In the genomic region with DNA sequence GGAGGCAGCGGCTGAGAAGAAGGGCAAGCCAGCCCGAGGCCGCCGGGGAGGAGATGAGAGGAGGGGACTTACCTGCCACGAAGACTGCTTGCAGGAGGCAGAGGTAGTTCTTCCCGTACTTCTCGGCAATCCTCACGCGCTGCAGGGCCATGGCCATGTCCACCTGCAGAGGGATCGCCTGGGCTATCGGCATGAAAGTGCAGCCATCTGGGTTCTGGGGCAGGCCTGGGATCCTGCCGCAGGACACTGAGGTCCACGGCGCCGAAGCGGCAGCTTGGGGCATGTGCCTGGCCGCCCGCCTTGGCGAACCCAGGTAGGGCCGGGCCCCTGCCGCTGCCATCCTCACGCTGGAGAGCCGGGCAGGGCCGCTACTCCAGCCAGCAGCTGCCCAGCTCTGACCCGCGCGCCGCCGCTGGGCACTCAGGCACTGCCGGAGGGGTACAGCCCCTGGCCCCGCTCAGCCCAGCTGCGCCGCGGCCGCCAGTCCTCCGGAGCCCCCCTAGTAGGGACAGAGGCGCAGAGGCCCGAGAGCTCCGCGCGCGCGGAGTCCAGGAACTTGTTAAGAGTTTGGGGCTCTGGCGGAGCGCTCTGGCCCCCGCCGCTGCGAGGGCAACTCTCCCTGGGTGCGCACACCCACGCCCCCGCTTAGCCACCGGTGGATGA, we compare ENCODE assay signal across 11 cellular contexts. TPM values are rescaled to one million over a fixed set of nuclear protein-coding genes. Genes with fewer than 3 reads are reported as not detected.
DNase-seq lines count a peak whose midpoint lies in the region; ATAC-seq, FAIRE-seq and TF ChIP-seq lines count a peak whose summit lies in the region.
"Had no signal": no experiment of that assay in that cellular context is flagged by ENCODE, and none has a peak within 500 bp of the region (broad histone marks: within the 10 kb centered on the region; RNA-seq: fewer than 3 reads in every experiment).

No MANE protein-coding gene starts in this region.

- H3K27me3 ChIP-seq in body of pancreas (no peaks in the 10 kb centered on the region), suprapubic skin (peaks cover 6% of the 10 kb centered on the region)

- H3K4me3 Mint-ChIP-seq in T-helper 1 cell treated with Interleukin-12 subunit alpha and Interleukin-12 subunit beta and Interleukin-4 antibody, amounts not matched to agents 30 μg/mL and 1 μg/mL, for 36 hours = peak overlapping the region; percentile 62
- H3K4me3 Mint-ChIP-seq in activated CD4-positive, alpha-beta memory T cell treated with anti-CD3 and anti-CD28 coated beads for 36 hours = no peak overlapping the region

- H3K4me3 ChIP-seq in body of pancreas (peak overlapping the region in 1 of 2 donors; percentile 5), kidney (ENCODE audit: low read length in 2 of 2) (peak overlapping the region; percentile 52 to 55), suprapubic skin (peak overlapping the region; percentile 42), lower leg skin (ENCODE audit: low read depth, poor library complexity, severe bottlenecking) (no peak overlapping the region)
- H3K4me3 ChIP-seq: BLaER1 treated with 17β-estradiol and CSF1 and Interleukin-3, amounts not matched to agents 10 nM and 100 nM had no signal

- no peak for TF ChIP-seq CTCF in body of pancreas (IDR thresholded peaks at IDR 0.05)
- no peak for TF ChIP-seq CTCF in kidney (IDR thresholded peaks at IDR 0.05; ENCODE audit: borderline replicate concordance, extremely low read depth, insufficient read depth)
- no peak for TF ChIP-seq CTCF in suprapubic skin (IDR thresholded peaks at IDR 0.05)
- TF ChIP-seq CTCF in lower leg skin (IDR thresholded peaks at IDR 0.05) = no peak

- H3K9me3 Mint-ChIP-seq in T-helper 1 cell treated with Interleukin-12 subunit alpha and Interleukin-12 subunit beta and Interleukin-4 antibody, amounts not matched to agents 30 μg/mL and 1 μg/mL, for 36 hours = no peaks in the 10 kb centered on the region
- H3K9me3 Mint-ChIP-seq in activated CD4-positive, alpha-beta memory T cell treated with anti-CD3 and anti-CD28 coated beads for 36 hours = no peaks in the 10 kb centered on the region

- H3K4me1 ChIP-seq in body of pancreas (no peaks in the 10 kb centered on the region), kidney (ENCODE audit: control insufficient read depth in 1 of 2, insufficient read depth in 1 of 2, low read depth in 1 of 2, low read length in 2 of 2) (no peaks in the 10 kb centered on the region), suprapubic skin (peaks cover 13% of the 10 kb centered on the region)
- H3K4me1 ChIP-seq: BLaER1 treated with 17β-estradiol and CSF1 and Interleukin-3, amounts not matched to agents 10 nM and 100 nM had no signal

- POLR2A ChIA-PET in activated CD4-positive, alpha-beta memory T cell treated with anti-CD3 and anti-CD28 coated beads for 36 hours (lab: Charles Lee) = no interaction called here

- TF ChIP-seq POLR2A in body of pancreas (IDR thresholded peaks at IDR 0.05) = no peak
- TF ChIP-seq POLR2A in suprapubic skin (IDR thresholded peaks at IDR 0.05) = no peak
- no peak for TF ChIP-seq POLR2A in lower leg skin (IDR thresholded peaks at IDR 0.05)

- no peak for FAIRE-seq in kidney (lab: Jason Lieb, UNC)

- no peaks in the 10 kb centered on the region for H3K9me3 ChIP-seq in body of pancreas
- no peaks in the 10 kb centered on the region for H3K9me3 ChIP-seq in kidney (ENCODE audit: control insufficient read depth in 1 of 2, low read length in 2 of 2)
- H3K9me3 ChIP-seq in suprapubic skin = no peaks in the 10 kb centered on the region

- no peaks in the 10 kb centered on the region for H3K36me3 ChIP-seq in body of pancreas (replicated peaks in 1 of 2; ENCODE audit: insufficient read depth in 1 of 2, low read depth in 2 of 2)
- no peaks in the 10 kb centered on the region for H3K36me3 ChIP-seq in kidney (ENCODE audit: control insufficient read depth in 1 of 2, insufficient read depth in 2 of 2, low read length in 2 of 2)
- no peaks in the 10 kb centered on the region for H3K36me3 ChIP-seq in suprapubic skin
- H3K36me3 ChIP-seq: BLaER1 treated with 17β-estradiol and CSF1 and Interleukin-3, amounts not matched to agents 10 nM and 100 nM had no signal

- H3K27ac Mint-ChIP-seq in T-helper 1 cell treated with Interleukin-12 subunit alpha and Interleukin-12 subunit beta and Interleukin-4 antibody, amounts not matched to agents 30 μg/mL and 1 μg/mL, for 36 hours = no peak overlapping the region
- H3K27ac Mint-ChIP-seq in activated CD4-positive, alpha-beta memory T cell treated with anti-CD3 and anti-CD28 coated beads for 36 hours = no peak overlapping the region

- H3K27me3 Mint-ChIP-seq in T-helper 1 cell treated with Interleukin-12 subunit alpha and Interleukin-12 subunit beta and Interleukin-4 antibody, amounts not matched to agents 30 μg/mL and 1 μg/mL, for 36 hours (ENCODE audit: low read depth) = peaks cover 33% of the 10 kb centered on the region
- peaks cover 7% of the 10 kb centered on the region for H3K27me3 Mint-ChIP-seq in activated CD4-positive, alpha-beta memory T cell treated with anti-CD3 and anti-CD28 coated beads for 36 hours

- no peak for TF ChIP-seq EP300 in suprapubic skin (IDR thresholded peaks at IDR 0.05)

- intact Hi-C loops in body of pancreas (cut with DNase I) (no loop called here), kidney (cut with DNase I) (no loop called here), lower leg skin (cut with DNase I; ENCODE audit: low total_unique reads) (no loop called here)
- intact Hi-C loops in activated CD4-positive, alpha-beta memory T cell treated with anti-CD3 and anti-CD28 coated beads for 36 hours (cut with micrococcal nuclease) = no loop called here

- no peaks in the 10 kb centered on the region for H3K36me3 Mint-ChIP-seq in T-helper 1 cell treated with Interleukin-12 subunit alpha and Interleukin-12 subunit beta and Interleukin-4 antibody, amounts not matched to agents 30 μg/mL and 1 μg/mL, for 36 hours (ENCODE audit: low read depth)
- H3K36me3 Mint-ChIP-seq in activated CD4-positive, alpha-beta memory T cell treated with anti-CD3 and anti-CD28 coated beads for 36 hours = no peaks in the 10 kb centered on the region

- H3K27ac ChIP-seq in body of pancreas = no peak overlapping the region
- H3K27ac ChIP-seq in kidney (ENCODE audit: low read depth in 2 of 2, low read length in 2 of 2) = no peak overlapping the region
- H3K27ac ChIP-seq in suprapubic skin = no peak overlapping the region
- H3K27ac ChIP-seq: BLaER1 treated with 17β-estradiol and CSF1 and Interleukin-3, amounts not matched to agents 10 nM and 100 nM had no signal

- ATAC-seq in body of pancreas = peak; percentile 50

- no peak overlapping the region for H3K9ac ChIP-seq in kidney (ENCODE audit: low read length in 2 of 2)
- H3K9ac ChIP-seq: BLaER1 treated with 17β-estradiol and CSF1 and Interleukin-3, amounts not matched to agents 10 nM and 100 nM had no signal

- CTCF ChIA-PET in activated CD4-positive, alpha-beta memory T cell treated with anti-CD3 and anti-CD28 coated beads for 36 hours (lab: Charles Lee) = no interaction called here

- WGBS in body of pancreas, 2 donors = 0 to 2% methylated on average over 7 to 23 of the region's 52 CpGs
- 56% methylated on average over 24 of the region's 52 CpGs for WGBS in suprapubic skin
- WGBS in lower leg skin, 2 donors = 0 to 28% methylated on average over 11 to 17 of the region's 52 CpGs

- H3K4me1 Mint-ChIP-seq in T-helper 1 cell treated with Interleukin-12 subunit alpha and Interleukin-12 subunit beta and Interleukin-4 antibody, amounts not matched to agents 30 μg/mL and 1 μg/mL, for 36 hours (ENCODE audit: low read depth) = peaks cover 3% of the 10 kb centered on the region
- H3K4me1 Mint-ChIP-seq in activated CD4-positive, alpha-beta memory T cell treated with anti-CD3 and anti-CD28 coated beads for 36 hours (ENCODE audit: low read depth) = peaks cover 2% of the 10 kb centered on the region

- DNase-seq in T-helper 1 cell (no peak), body of pancreas (peak in 1 of 4 donors; percentile 18), kidney (peak; percentile 69), suprapubic skin (ENCODE audit: low spot score in 2 of 2) (no peak), lower leg skin (ENCODE audit: low spot score in 2 of 2) (no peak), dermis blood vessel endothelial cell (no peak)
- DNase-seq in activated CD4-positive, alpha-beta memory T cell treated with anti-CD3 and anti-CD28 coated beads for 36 hours = no peak
- DNase-seq: RPMI8226; stimulated activated CD4-positive, alpha-beta T cell treated with anti-CD3 and anti-CD28 coated beads, Interleukin-2, amount 100 ng/mL, for 48 hours had no signal

RNA-seq across cellular contexts. Expression of a gene that starts 16.0 kb away (rescaled TPM):
- total RNA-seq in body of pancreas (under 1 TPM; 0.33 to 0.78 TPM), kidney (0.85 TPM), suprapubic skin (under 1 TPM in 1 of 4 donors, not detected in 3; 0.23 TPM), lower leg skin (under 1 TPM in 1 of 4 donors, not detected in 3; 0.13 TPM), dermis blood vessel endothelial cell (0.05 TPM in 1 of 2 replicates, not detected in the other)
- polyA plus RNA-seq in kidney (ENCODE audit: insufficient read depth, low read depth, low replicate concordance) = 2.2 TPM
- total RNA-seq in activated CD4-positive, alpha-beta memory T cell treated with anti-CD3 and anti-CD28 coated beads for 36 hours = under 1 TPM; 0.07 to 0.10 TPM
